Comparison of ENCODE assay signal across 18 cellular contexts in genomic region chr17:15348030-15348429, GRCh38. TPM values are rescaled to one million over a fixed set of nuclear protein-coding genes. Genes with fewer than 3 reads are reported as not detected.
DNase-seq lines count a peak whose midpoint lies in the region; ATAC-seq, FAIRE-seq and TF ChIP-seq lines count a peak whose summit lies in the region.
"Had no signal": no experiment of that assay in that cellular context is flagged by ENCODE, and none has a peak within 500 bp of the region (broad histone marks: within the 10 kb centered on the region; RNA-seq: fewer than 3 reads in every experiment).

No MANE protein-coding gene starts in this region.

- peaks cover 2% of the 10 kb centered on the region for H3K27me3 Mint-ChIP-seq in astrocyte (ENCODE audit: low read depth, unreplicated experiment)

- FAIRE-seq in astrocyte (lab: Jason Lieb, UNC), result no peak
- FAIRE-seq: GM19239 had no signal

- no peaks in the 10 kb centered on the region for H3K27me3 ChIP-seq in astrocyte (ENCODE audit: insufficient read depth, low read length)
- no peaks in the 10 kb centered on the region for H3K27me3 ChIP-seq in BE2C
- peaks cover 0 to 25% (median 0%) of the 10 kb centered on the region in 7 donors for H3K27me3 ChIP-seq in heart right ventricle

- H3K36me3 ChIP-seq in astrocyte (ENCODE audit: insufficient read depth, low read length), result no peaks in the 10 kb centered on the region
- H3K36me3 ChIP-seq in BE2C, result no peaks in the 10 kb centered on the region
- no peaks in the 10 kb centered on the region for H3K36me3 ChIP-seq in heart right ventricle
- H3K36me3 ChIP-seq: gastroesophageal sphincter had no signal

- H4K20me1 ChIP-seq in astrocyte (ENCODE audit: insufficient read depth, low read length), result no peaks in the 10 kb centered on the region

- no peak for TF ChIP-seq CTCF in astrocyte (IDR thresholded peaks at IDR 0.05; ENCODE audit: insufficient read depth, low read depth, low read length)
- TF ChIP-seq CTCF in lower leg skin (IDR thresholded peaks at IDR 0.05), result no peak
- TF ChIP-seq CTCF in BE2C (IDR thresholded peaks at IDR 0.05; ENCODE audit: low read depth, low read length), result no peak
- no peak for TF ChIP-seq CTCF in heart right ventricle (IDR thresholded peaks at IDR 0.05)

- H3K4me3 Mint-ChIP-seq in astrocyte (ENCODE audit: unreplicated experiment), result no peak overlapping the region
- H3K4me3 Mint-ChIP-seq: CD4-positive, alpha-beta T cell; stimulated activated effector memory CD8-positive, alpha-beta T cell treated with anti-CD3 and anti-CD28 coated beads, Interleukin-12 subunit alpha, Interleukin-12 subunit beta, amount 100 ng/mL, for 72 hours had no signal

- H3K79me2 ChIP-seq in astrocyte (ENCODE audit: insufficient read depth, low read length), result no peaks in the 10 kb centered on the region
- H3K79me2 ChIP-seq: parathyroid adenoma had no signal

- DNase-seq in EH (ENCODE audit: low read depth) (peak; percentile 50), NCI-H1930 (lab: John Stamatoyannopoulos, UW) (peak; percentile 77 to 94), astrocyte (ENCODE audit: low read depth) (peak; percentile 36), lower leg skin (ENCODE audit: low spot score in 2 of 2) (peak; percentile 64 to 89), NCI-H146 treated with DMSO at 0.1 percent for 48 hours (lab: John Stamatoyannopoulos, UW; ENCODE audit: unreplicated experiment) (no peak), BE2C (no peak), heart right ventricle (no peak)
- DNase-seq: activated naive CD4-positive, alpha-beta T cell; CD4-positive, alpha-beta T cell; cerebellar nuclear complex; T-helper 1 cell had no signal

- intact Hi-C loops in lower leg skin (cut with DNase I; ENCODE audit: low total_unique reads) (no loop called here), heart right ventricle (cut with DNase I) (loop anchor here in 2 of 10 donors (10.0 kb wide), 2 partner anchors 107 to 157 kb away; no protein-coding TSS in a partner anchor)

- H3K27ac Mint-ChIP-seq in astrocyte (ENCODE audit: unreplicated experiment), result no peak overlapping the region
- H3K27ac Mint-ChIP-seq: CD4-positive, alpha-beta T cell; stimulated activated effector memory CD8-positive, alpha-beta T cell treated with anti-CD3 and anti-CD28 coated beads, Interleukin-12 subunit alpha, Interleukin-12 subunit beta, amount 100 ng/mL, for 72 hours had no signal

- H3K9me3 ChIP-seq in astrocyte (ENCODE audit: insufficient read depth, low read depth, low read length) (no peaks in the 10 kb centered on the region), BE2C (no peaks in the 10 kb centered on the region), heart right ventricle (no peaks in the 10 kb centered on the region)
- H3K9me3 ChIP-seq: gastroesophageal sphincter had no signal

- no peak for TF ChIP-seq POLR2A in lower leg skin (IDR thresholded peaks at IDR 0.05)

- H2AFZ ChIP-seq in astrocyte (ENCODE audit: low read depth, low read length), result no peak overlapping the region
- H2AFZ ChIP-seq: parathyroid adenoma had no signal

- H3K9ac ChIP-seq in astrocyte (ENCODE audit: low read length), result no peak overlapping the region
- H3K9ac ChIP-seq: parathyroid adenoma had no signal

- H3K9me3 Mint-ChIP-seq in astrocyte (ENCODE audit: unreplicated experiment), result no peaks in the 10 kb centered on the region
- H3K9me3 Mint-ChIP-seq: CD4-positive, alpha-beta T cell; stimulated activated effector memory CD8-positive, alpha-beta T cell treated with anti-CD3 and anti-CD28 coated beads, Interleukin-12 subunit alpha, Interleukin-12 subunit beta, amount 100 ng/mL, for 72 hours had no signal

- H3K4me1 Mint-ChIP-seq in astrocyte (ENCODE audit: low read depth, unreplicated experiment), result peaks cover 10% of the 10 kb centered on the region
- H3K4me1 Mint-ChIP-seq: stimulated activated effector memory CD8-positive, alpha-beta T cell treated with anti-CD3 and anti-CD28 coated beads, Interleukin-12 subunit alpha, Interleukin-12 subunit beta, amount 100 ng/mL, for 72 hours had no signal

- H3K36me3 Mint-ChIP-seq in astrocyte (ENCODE audit: low read depth, unreplicated experiment), result no peaks in the 10 kb centered on the region
- H3K36me3 Mint-ChIP-seq: stimulated activated effector memory CD8-positive, alpha-beta T cell treated with anti-CD3 and anti-CD28 coated beads, Interleukin-12 subunit alpha, Interleukin-12 subunit beta, amount 100 ng/mL, for 72 hours had no signal

- WGBS in lower leg skin, 2 donors, result 23 to 31% methylated on average over 4 of the region's 4 CpGs
- WGBS in heart right ventricle, 2 donors, result 25 to 26% methylated on average over 4 of the region's 4 CpGs

- H3K27ac ChIP-seq in astrocyte (ENCODE audit: low read depth, low read length) (no peak overlapping the region), heart right ventricle (no peak overlapping the region)
- H3K27ac ChIP-seq: gastroesophageal sphincter, parathyroid adenoma had no signal

- H3K4me3 ChIP-seq in astrocyte (ENCODE audit: insufficient read depth, low read depth, low read length) (no peak overlapping the region), lower leg skin (ENCODE audit: low read depth, poor library complexity, severe bottlenecking) (no peak overlapping the region), BE2C (ENCODE audit: low read depth, low read length) (no peak overlapping the region), heart right ventricle (no peak overlapping the region)
- H3K4me3 ChIP-seq: gastroesophageal sphincter, lung had no signal

- H3K4me1 ChIP-seq in astrocyte (ENCODE audit: insufficient read depth, low read length) (peaks cover 3% of the 10 kb centered on the region), BE2C (no peaks in the 10 kb centered on the region), heart right ventricle (peaks cover 0 to 10% (median 4%) of the 10 kb centered on the region in 9 donors)
- H3K4me1 ChIP-seq: parathyroid adenoma had no signal

- no peak overlapping the region for H3K4me2 ChIP-seq in astrocyte (ENCODE audit: low read length)

- no peak for ATAC-seq in activated CD4-positive, CD25-positive, alpha-beta regulatory T cell treated with anti-CD3 and anti-CD28 coated beads, Interleukin-2, amount 50 U/mL, for 24 hours
- ATAC-seq in heart right ventricle, result no peak
- ATAC-seq: gastroesophageal sphincter; HCT116; stimulated activated effector memory CD8-positive, alpha-beta T cell treated with anti-CD3 and anti-CD28 coated beads, Interleukin-12 subunit alpha, Interleukin-12 subunit beta, amount 100 ng/mL, for 72 hours had no signal

RNA-seq across cellular contexts. Expression of gene TEKT3, which starts 6.6 kb away (rescaled TPM):
- total RNA-seq in astrocyte (not detected in 2 replicates), lower leg skin (1 to 10 TPM in 1 of 4 donors, under 1 TPM in 1, not detected in 2; 0.46 to 2.5 TPM), heart right ventricle (1 to 10 TPM in 1 of 10 donors, under 1 TPM in 6, not detected in 3; 0.26 to 1.1 (median 0.68) TPM)
- polyA plus RNA-seq in BE2C (2012; ENCODE audit: insufficient read depth, insufficient read length, low read depth), result 2.2 TPM
- under 1 TPM; 0.14 to 0.88 TPM for polyA plus RNA-seq in heart right ventricle
- total RNA-seq: CD4-positive, alpha-beta T cell had no signal

Comparison
In these comparisons a context has a peak if more than half of its experiments do, and no peak if none do; other contexts are left out.
1. DNase-seq: peak in EH (single experiment), NCI-H1930 (2 of 2), astrocyte (single experiment) and lower leg skin (2 of 2); none in NCI-H146 treated with DMSO at 0.1 percent for 48 hours (single experiment), BE2C (single experiment) and heart right ventricle (0 of 2).